15 cellular contexts compared by ENCODE assay signal in genomic region chr7:139909379-139910050, GRCh38.
A peak's percentile ranks its signal among the peaks of the same experiment; 100 is the strongest.
DNase-seq lines count a peak whose midpoint lies in the region; ATAC-seq and TF ChIP-seq lines count a peak whose summit lies in the region.
"Had no signal": no experiment of that assay in that cellular context is flagged by ENCODE, and none has a peak within 500 bp of the region (broad histone marks: within the 10 kb centered on the region; RNA-seq: fewer than 3 reads in every experiment).

No MANE protein-coding gene starts in this region.

- H3K27me3 ChIP-seq in psoas muscle (ENCODE audit: insufficient read depth in 3 of 3, low read length in 2 of 3), result no peaks in the 10 kb centered on the region
- H3K27me3 ChIP-seq: esophagus squamous epithelium had no signal

- no peak overlapping the region for H3K4me3 Mint-ChIP-seq in endothelial cell (ENCODE audit: unreplicated experiment)
- H3K4me3 Mint-ChIP-seq: activated naive CD4-positive, alpha-beta T cell treated with anti-CD3 and anti-CD28 coated beads for 36 hours; central memory CD8-positive, alpha-beta T cell; naive thymus-derived CD4-positive, alpha-beta T cell had no signal

- DNase-seq in GM04504 (ENCODE audit: low read depth) (peak; percentile 37), NCI-H2227 treated with DMSO at 0.1 percent for 48 hours (lab: John Stamatoyannopoulos, UW) (peak; percentile 96), endothelial cell (ENCODE audit: low spot score) (no peak), psoas muscle (no peak), NCI-H2196 (lab: John Stamatoyannopoulos, UW; ENCODE audit: unreplicated experiment) (no peak), hepatic stellate cell (ENCODE audit: low spot score) (no peak), RPMI8226 (no peak)
- DNase-seq: activated naive CD4-positive, alpha-beta T cell treated with anti-CD3 and anti-CD28 coated beads for 36 hours; esophagus squamous epithelium; kidney glomerular epithelial cell; naive thymus-derived CD4-positive, alpha-beta T cell; NCI-H446; SHP77; small intestine had no signal

- H3K27ac Mint-ChIP-seq in endothelial cell (ENCODE audit: unreplicated experiment), result peak overlapping the region; percentile 1
- H3K27ac Mint-ChIP-seq: activated naive CD4-positive, alpha-beta T cell treated with anti-CD3 and anti-CD28 coated beads for 36 hours had no signal

- peaks cover 6% of the 10 kb centered on the region for H3K9me3 ChIP-seq in psoas muscle
- H3K9me3 ChIP-seq: esophagus squamous epithelium had no signal

- H3K4me1 ChIP-seq in psoas muscle, result no peaks in the 10 kb centered on the region

- H3K36me3 ChIP-seq in psoas muscle (ENCODE audit: insufficient read depth in 1 of 2, low read depth in 1 of 2), result no peaks in the 10 kb centered on the region
- H3K36me3 ChIP-seq: esophagus squamous epithelium had no signal

- no peaks in the 10 kb centered on the region for H3K36me3 Mint-ChIP-seq in endothelial cell (ENCODE audit: low read depth, unreplicated experiment)

- intact Hi-C loops in psoas muscle (cut with DNase I), result no loop called here

- no peak overlapping the region for H3K27ac ChIP-seq in psoas muscle
- H3K27ac ChIP-seq: esophagus squamous epithelium had no signal

- H3K4me3 ChIP-seq in psoas muscle, result no peak overlapping the region
- H3K4me3 ChIP-seq: esophagus squamous epithelium had no signal

- H3K27me3 Mint-ChIP-seq in endothelial cell (ENCODE audit: unreplicated experiment), result no peaks in the 10 kb centered on the region

- peak; percentile 36 to 81 (median 44) for ATAC-seq in psoas muscle
- ATAC-seq: naive thymus-derived CD4-positive, alpha-beta T cell had no signal

- H3K9me3 Mint-ChIP-seq in endothelial cell (ENCODE audit: unreplicated experiment), result no peaks in the 10 kb centered on the region
- H3K9me3 Mint-ChIP-seq: activated naive CD4-positive, alpha-beta T cell treated with anti-CD3 and anti-CD28 coated beads for 36 hours; central memory CD8-positive, alpha-beta T cell had no signal

- H3K4me1 Mint-ChIP-seq in endothelial cell (ENCODE audit: unreplicated experiment), result peaks cover 21% of the 10 kb centered on the region
- H3K4me1 Mint-ChIP-seq: central memory CD8-positive, alpha-beta T cell had no signal

- no peak for TF ChIP-seq CTCF in endothelial cell (IDR thresholded peaks at IDR 0.05; ENCODE audit: unreplicated experiment)
- no peak for TF ChIP-seq CTCF in psoas muscle (IDR thresholded peaks at IDR 0.05)

- WGBS in psoas muscle, 3 donors, result 23 to 37% (median 25%) methylated on average over 6 of the region's 6 CpGs

Comparison
In these comparisons a context has a peak if more than half of its experiments do, and no peak if none do; other contexts are left out.
1. DNase-seq: peak in GM04504 (single experiment) and NCI-H2227 treated with DMSO at 0.1 percent for 48 hours (single experiment); none in endothelial cell (single experiment), psoas muscle (0 of 2), NCI-H2196 (single experiment), hepatic stellate cell (single experiment) and RPMI8226 (single experiment).